ENCODE assay signal across 23 cellular contexts in the genomic region with DNA sequence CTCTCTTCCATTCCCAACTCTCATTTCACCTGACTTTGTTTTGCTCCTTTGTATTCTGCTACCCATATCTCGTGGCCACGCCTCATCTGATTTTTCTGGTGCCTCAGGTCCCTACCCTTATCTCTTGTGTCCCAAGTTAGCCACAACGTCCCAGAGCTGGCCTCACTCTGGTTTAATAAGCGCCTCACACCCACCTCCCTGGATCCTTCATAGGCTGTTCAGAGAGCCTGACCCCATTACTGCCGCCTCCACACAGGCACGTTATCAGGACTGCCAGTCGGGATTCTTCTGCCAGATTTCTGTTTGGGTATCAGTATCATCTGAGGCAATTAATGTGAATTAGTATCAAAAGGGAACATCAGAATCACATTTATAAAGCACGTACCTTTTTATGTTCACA. TPM values are rescaled to one million over a fixed set of nuclear protein-coding genes. Genes with fewer than 3 reads are reported as not detected.
DNase-seq lines count a peak whose midpoint lies in the region; ATAC-seq and TF ChIP-seq lines count a peak whose summit lies in the region.
"Had no signal": no experiment of that assay in that cellular context is flagged by ENCODE, and none has a peak within 500 bp of the region (broad histone marks: within the 10 kb centered on the region; RNA-seq: fewer than 3 reads in every experiment).

No MANE protein-coding gene starts in this region.

- H3K9me3 Mint-ChIP-seq in glutamatergic neuron (ENCODE audit: unreplicated experiment): no peaks in the 10 kb centered on the region
- H3K9me3 Mint-ChIP-seq: CD4-positive, alpha-beta T cell; IgD-negative memory B cell had no signal

- H3K36me3 ChIP-seq in left ventricle myocardium inferior: no peaks in the 10 kb centered on the region
- no peaks in the 10 kb centered on the region for H3K36me3 ChIP-seq in aorta (ENCODE audit: control insufficient read depth in 1 of 2, insufficient read depth in 2 of 2, low read length in 1 of 2)
- H3K36me3 ChIP-seq: Peyer's patch, SJCRH30 had no signal

- peaks cover 4% of the 10 kb centered on the region for H3K36me3 Mint-ChIP-seq in glutamatergic neuron (ENCODE audit: unreplicated experiment)
- H3K36me3 Mint-ChIP-seq: IgD-negative memory B cell had no signal

- H3K27me3 Mint-ChIP-seq in glutamatergic neuron (ENCODE audit: unreplicated experiment): peaks cover 5% of the 10 kb centered on the region
- H3K27me3 Mint-ChIP-seq: CD4-positive, alpha-beta T cell; IgD-negative memory B cell had no signal

- H3K9me3 ChIP-seq in left ventricle myocardium inferior (replicated peaks) (no peaks in the 10 kb centered on the region), aorta (ENCODE audit: control insufficient read depth, low read length) (no peaks in the 10 kb centered on the region)
- H3K9me3 ChIP-seq: Peyer's patch, SJCRH30 had no signal

- no peak for DNase-seq in left ventricle myocardium inferior
- no peak for DNase-seq in cardiac septum (ENCODE audit: low spot score)
- DNase-seq in glutamatergic neuron: no peak
- DNase-seq in activated CD4-positive, alpha-beta T cell treated with anti-CD3 and anti-CD28 coated beads, Interleukin-2, amount 50 U/mL, for 1 hour: no peak
- DNase-seq in cerebellum (ENCODE audit: low spot score): no peak
- no peak for DNase-seq in aorta
- DNase-seq: CD4-positive, alpha-beta T cell; COR-L47; DMS79; MV-4-11; NCI-H1105 treated with DMSO at 0.1 percent for 48 hours; NCI-H2029 treated with DMSO at 0.1 percent for 48 hours; NCI-H2171; NCI-H524; NCI-H774; NK-92 treated with Interleukin-12 subunit alpha and Interleukin-12 subunit beta, amount 100 ng/mL, for 24 hours; Peyer's patch; SJCRH30 had no signal

- TF ChIP-seq CTCF in left ventricle myocardium inferior (IDR thresholded peaks at IDR 0.05; ENCODE audit: borderline replicate concordance) (no peak), VCaP (conservative IDR thresholded peaks at IDR 0.05) (no peak), glutamatergic neuron (IDR thresholded peaks at IDR 0.05; ENCODE audit: partially characterized antibody, unreplicated experiment) (no peak)

- ATAC-seq in aorta (ENCODE audit: low FRiP score): no peak
- ATAC-seq: HCT116 had no signal

- peak overlapping the region; percentile 44 for H3K4me3 Mint-ChIP-seq in glutamatergic neuron (ENCODE audit: unreplicated experiment)
- H3K4me3 Mint-ChIP-seq: CD4-positive, alpha-beta T cell; IgD-negative memory B cell had no signal

- H3K4me1 Mint-ChIP-seq in glutamatergic neuron (ENCODE audit: low read depth, unreplicated experiment): peaks cover 2% of the 10 kb centered on the region

- peak overlapping the region; percentile 69 for H3K27ac ChIP-seq in left ventricle myocardium inferior (replicated peaks)
- H3K27ac ChIP-seq in VCaP: peak overlapping the region; percentile 99
- H3K27ac ChIP-seq in aorta (ENCODE audit: low read depth in 1 of 2, low read length in 2 of 2): no peak overlapping the region
- H3K27ac ChIP-seq: SJCRH30 had no signal

- H3K4me1 ChIP-seq in left ventricle myocardium inferior (peaks cover 69% of the 10 kb centered on the region), aorta (ENCODE audit: control insufficient read depth in 1 of 2, insufficient read depth in 2 of 2, low read length in 2 of 2) (no peaks in the 10 kb centered on the region)
- H3K4me1 ChIP-seq: SJCRH30 had no signal

- H3K4me3 ChIP-seq in left ventricle myocardium inferior: no peak overlapping the region
- H3K4me3 ChIP-seq in aorta (ENCODE audit: low read length in 2 of 2): no peak overlapping the region
- H3K4me3 ChIP-seq: Peyer's patch, SJCRH30 had no signal

- H3K27ac Mint-ChIP-seq in glutamatergic neuron (ENCODE audit: unreplicated experiment): no peak overlapping the region
- H3K27ac Mint-ChIP-seq: CD4-positive, alpha-beta T cell; IgD-negative memory B cell had no signal

- intact Hi-C loops in left ventricle myocardium inferior (cut with micrococcal nuclease) (no loop called here), cardiac septum (cut with DNase I) (loop anchor here (5.0 kb wide), 2 partner anchors 67 to 122 kb away; partner anchors contain the start of genes CDC20 and TIE1), aorta (cut with DNase I) (no loop called here)

- 80 to 82% methylated on average over 8 of the region's 8 CpGs for WGBS in aorta, 2 donors

- H3K27me3 ChIP-seq in left ventricle myocardium inferior (ENCODE audit: low read depth) (no peaks in the 10 kb centered on the region), aorta (ENCODE audit: control insufficient read depth in 1 of 2, insufficient read depth in 2 of 2, low read length in 1 of 2) (no peaks in the 10 kb centered on the region)
- H3K27me3 ChIP-seq: Peyer's patch had no signal

RNA-seq across cellular contexts. Expression of gene TMEM125, which starts 34.7 kb away (rescaled TPM):
- not detected for total RNA-seq in left ventricle myocardium inferior
- not detected for total RNA-seq in cardiac septum
- total RNA-seq in glutamatergic neuron (ENCODE audit: unreplicated experiment): not detected
- total RNA-seq in cerebellum: 1.3 TPM
- total RNA-seq in aorta: not detected
- 1 to 10 TPM in 1 of 2 donors, not detected in 1; 6.1 TPM for polyA plus RNA-seq in aorta
- total RNA-seq: A673; CD4-positive, alpha-beta T cell; SJCRH30 had no signal
- polyA plus RNA-seq: IgD-negative memory B cell had no signal

RNA-seq across cellular contexts. Expression of gene C1orf210, which starts 50.3 kb away (rescaled TPM):
- total RNA-seq in left ventricle myocardium inferior (not detected), cardiac septum (not detected), glutamatergic neuron (ENCODE audit: unreplicated experiment) (not detected), cerebellum (not detected), aorta (not detected)
- polyA plus RNA-seq in aorta: 1 to 10 TPM in 1 of 2 donors, not detected in 1; 2.3 TPM
- total RNA-seq: A673; CD4-positive, alpha-beta T cell; SJCRH30 had no signal
- polyA plus RNA-seq: BJ, IgD-negative memory B cell had no signal

Comparison
In these comparisons a context has a peak if more than half of its experiments do, and no peak if none do; other contexts are left out.
1. H3K27ac ChIP-seq: peak in left ventricle myocardium inferior (single experiment) and VCaP (single experiment); none in aorta (0 of 2).